13 cellular contexts compared by ENCODE assay signal in the genomic region with DNA sequence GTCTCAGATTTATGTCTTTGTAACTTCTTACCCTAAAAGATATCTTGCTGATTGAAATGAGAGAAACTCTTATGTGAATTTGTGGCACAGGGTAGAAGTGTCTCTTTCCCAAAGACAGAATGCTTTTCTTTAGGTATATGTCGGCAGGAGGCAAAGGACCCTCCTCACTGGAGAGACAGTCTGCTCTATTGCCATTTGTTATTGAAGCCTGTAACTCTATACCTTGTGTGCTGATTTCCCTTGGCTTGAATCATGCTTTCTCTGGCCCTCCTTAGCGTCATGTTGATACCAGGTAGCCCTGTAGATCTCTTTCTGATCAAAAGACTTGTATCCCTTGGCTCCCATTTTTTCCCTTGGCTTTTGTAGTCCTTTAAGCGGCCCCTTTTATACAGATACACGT.
DNase-seq lines count a peak whose midpoint lies in the region; ATAC-seq and TF ChIP-seq lines count a peak whose summit lies in the region.
"Had no signal": no experiment of that assay in that cellular context is flagged by ENCODE, and none has a peak within 500 bp of the region (broad histone marks: within the 10 kb centered on the region; RNA-seq: fewer than 3 reads in every experiment).

No MANE protein-coding gene starts in this region.

- H3K27me3 ChIP-seq in GM23338 (ENCODE audit: insufficient read depth) (no peaks in the 10 kb centered on the region), iPS DF 6.9 (ENCODE audit: control insufficient read depth, insufficient read depth, low read length) (no peaks in the 10 kb centered on the region), neural progenitor cell (no peaks in the 10 kb centered on the region)
- H3K27me3 ChIP-seq: BLaER1 treated with 17β-estradiol and CSF1 and Interleukin-3, amounts not matched to agents 10 nM and 100 nM had no signal

- H2AFZ ChIP-seq in GM23338 (peak overlapping the region; percentile 4; the same call in 1 of the 2 replicates), neural progenitor cell (replicated peaks) (peak overlapping the region; percentile 89)

- no CpG with 5 or more reads among the region's 4 CpGs for WGBS in iPS DF 6.9 (ENCODE audit: insufficient coverage, insufficient read length)

- H3K27ac Mint-ChIP-seq in GM23338 (no peak overlapping the region), neural progenitor cell (no peak overlapping the region)
- H3K27ac Mint-ChIP-seq: CD4-positive, CD25-positive, alpha-beta regulatory T cell; IgD-negative memory B cell had no signal

- H3K4me2 ChIP-seq in GM23338 (no peak overlapping the region), neural progenitor cell (no peak overlapping the region)
- H3K4me2 ChIP-seq: BLaER1 treated with 17β-estradiol and CSF1 and Interleukin-3, amounts not matched to agents 10 nM and 100 nM had no signal

- H3K9me3 Mint-ChIP-seq in GM23338 = no peaks in the 10 kb centered on the region
- H3K9me3 Mint-ChIP-seq in neural progenitor cell = no peaks in the 10 kb centered on the region

- H3K4me1 Mint-ChIP-seq in GM23338 = peaks cover 6% of the 10 kb centered on the region; the same call in 2 of the 3 replicates
- H3K4me1 Mint-ChIP-seq in neural progenitor cell = no peaks in the 10 kb centered on the region
- H3K4me1 Mint-ChIP-seq: CD4-positive, CD25-positive, alpha-beta regulatory T cell; IgD-negative memory B cell had no signal

- DNase-seq in GM23338 (ENCODE audit: low spot score) = peak; percentile 44
- DNase-seq in NCI-H69 (lab: John Stamatoyannopoulos, UW) = peak; percentile 6
- peak; percentile 1 for DNase-seq in iPS DF 6.9 (ENCODE audit: low read depth, low spot score)
- DNase-seq in neural progenitor cell (ENCODE audit: low spot score) = no peak
- no peak for DNase-seq in activated effector memory CD4-positive, alpha-beta T cell treated with anti-CD3 and anti-CD28 coated beads, Interleukin-2, amount 50 U/mL, for 16 hours
- DNase-seq: ACHN; CD4-positive, CD25-positive, alpha-beta regulatory T cell; DMS79; KG1 had no signal

- H3K79me2 ChIP-seq in GM23338 (replicated peaks; ENCODE audit: insufficient read depth) (no peaks in the 10 kb centered on the region), neural progenitor cell (ENCODE audit: low read depth) (no peaks in the 10 kb centered on the region)

- H3K9ac ChIP-seq in neural progenitor cell = no peak overlapping the region
- H3K9ac ChIP-seq: BLaER1 treated with 17β-estradiol and CSF1 and Interleukin-3, amounts not matched to agents 10 nM and 100 nM had no signal

- H3K36me3 Mint-ChIP-seq in GM23338 (ENCODE audit: low read depth) = no peaks in the 10 kb centered on the region
- H3K36me3 Mint-ChIP-seq in neural progenitor cell = no peaks in the 10 kb centered on the region
- H3K36me3 Mint-ChIP-seq: CD4-positive, CD25-positive, alpha-beta regulatory T cell; IgD-negative memory B cell had no signal

- no peaks in the 10 kb centered on the region for H3K9me2 ChIP-seq in GM23338 (ENCODE audit: insufficient read depth)

- peak; percentile 91 for ATAC-seq in GM23338
- ATAC-seq in GM19467 (IDR thresholded peaks at IDR 0.05; ENCODE audit: unreplicated experiment) = no peak
- ATAC-seq in HG03045 (IDR thresholded peaks at IDR 0.05; ENCODE audit: unreplicated experiment) = no peak

- H3F3A ChIP-seq in GM23338 (replicated peaks; ENCODE audit: low read depth) = no peaks in the 10 kb centered on the region
- no peaks in the 10 kb centered on the region for H3F3A ChIP-seq in neural progenitor cell (ENCODE audit: low read depth)

- H3K27ac ChIP-seq in GM23338 (ENCODE audit: low read depth) = no peak overlapping the region
- no peak overlapping the region for H3K27ac ChIP-seq in iPS DF 6.9 (ENCODE audit: low read length)
- no peak overlapping the region for H3K27ac ChIP-seq in neural progenitor cell
- H3K27ac ChIP-seq: BLaER1 treated with 17β-estradiol and CSF1 and Interleukin-3, amounts not matched to agents 10 nM and 100 nM had no signal

- H3K4me3 ChIP-seq in GM23338 (no peak overlapping the region), iPS DF 6.9 (ENCODE audit: low read length) (no peak overlapping the region), neural progenitor cell (no peak overlapping the region)
- H3K4me3 ChIP-seq: BLaER1 treated with 17β-estradiol and CSF1 and Interleukin-3, amounts not matched to agents 10 nM and 100 nM had no signal

- H3K36me3 ChIP-seq in GM23338 (ENCODE audit: insufficient read depth) (no peaks in the 10 kb centered on the region), iPS DF 6.9 (ENCODE audit: control insufficient read depth, insufficient read depth, low read length) (no peaks in the 10 kb centered on the region), neural progenitor cell (no peaks in the 10 kb centered on the region)
- H3K36me3 ChIP-seq: BLaER1 treated with 17β-estradiol and CSF1 and Interleukin-3, amounts not matched to agents 10 nM and 100 nM had no signal

- no peaks in the 10 kb centered on the region for H3K4me1 ChIP-seq in GM23338 (ENCODE audit: insufficient read depth)
- no peaks in the 10 kb centered on the region; the same call in 1 of the 2 replicates for H3K4me1 ChIP-seq in iPS DF 6.9 (ENCODE audit: control insufficient read depth, insufficient read depth, low read length)
- H3K4me1 ChIP-seq in neural progenitor cell = no peaks in the 10 kb centered on the region
- H3K4me1 ChIP-seq: BLaER1 treated with 17β-estradiol and CSF1 and Interleukin-3, amounts not matched to agents 10 nM and 100 nM had no signal

- no peak for TF ChIP-seq CTCF in GM23338 (conservative IDR thresholded peaks at IDR 0.05; ENCODE audit: low read depth in 2 of 2)
- TF ChIP-seq CTCF in neural progenitor cell (IDR thresholded peaks at IDR 0.05) = no peak

- H3K4me3 Mint-ChIP-seq in GM23338 = no peak overlapping the region
- H3K4me3 Mint-ChIP-seq in neural progenitor cell = no peak overlapping the region
- H3K4me3 Mint-ChIP-seq: CD4-positive, CD25-positive, alpha-beta regulatory T cell; IgD-negative memory B cell had no signal

- H3K9me3 ChIP-seq in iPS DF 6.9 (ENCODE audit: control insufficient read depth, insufficient read depth, low read length) = no peaks in the 10 kb centered on the region
- H3K9me3 ChIP-seq in neural progenitor cell (ENCODE audit: low read depth) = no peaks in the 10 kb centered on the region
- H3K9me3 ChIP-seq: BLaER1 treated with 17β-estradiol and CSF1 and Interleukin-3, amounts not matched to agents 10 nM and 100 nM had no signal

- H3K27me3 Mint-ChIP-seq in GM23338 (ENCODE audit: insufficient read depth, low read depth, poor library complexity) = peaks cover 2% of the 10 kb centered on the region
- H3K27me3 Mint-ChIP-seq in neural progenitor cell (ENCODE audit: insufficient read depth, low read depth) = no peaks in the 10 kb centered on the region
- H3K27me3 Mint-ChIP-seq: CD4-positive, CD25-positive, alpha-beta regulatory T cell; IgD-negative memory B cell had no signal

- H4K20me1 ChIP-seq in GM23338 (replicated peaks; ENCODE audit: insufficient read depth) = no peaks in the 10 kb centered on the region
- no peaks in the 10 kb centered on the region for H4K20me1 ChIP-seq in neural progenitor cell (ENCODE audit: low read depth)
- H4K20me1 ChIP-seq: BLaER1 treated with 17β-estradiol and CSF1 and Interleukin-3, amounts not matched to agents 10 nM and 100 nM had no signal

TF ChIP-seq in GM23338, 12 proteins besides CTCF, POLR2A, EP300 and RAD21:
- TF ChIP-seq, protein P1, sequence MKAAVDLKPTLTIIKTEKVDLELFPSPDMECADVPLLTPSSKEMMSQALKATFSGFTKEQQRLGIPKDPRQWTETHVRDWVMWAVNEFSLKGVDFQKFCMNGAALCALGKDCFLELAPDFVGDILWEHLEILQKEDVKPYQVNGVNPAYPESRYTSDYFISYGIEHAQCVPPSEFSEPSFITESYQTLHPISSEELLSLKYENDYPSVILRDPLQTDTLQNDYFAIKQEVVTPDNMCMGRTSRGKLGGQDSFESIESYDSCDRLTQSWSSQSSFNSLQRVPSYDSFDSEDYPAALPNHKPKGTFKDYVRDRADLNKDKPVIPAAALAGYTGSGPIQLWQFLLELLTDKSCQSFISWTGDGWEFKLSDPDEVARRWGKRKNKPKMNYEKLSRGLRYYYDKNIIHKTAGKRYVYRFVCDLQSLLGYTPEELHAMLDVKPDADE (IDR thresholded peaks at IDR 0.05) = no peak
- TF ChIP-seq ZNF114 (CRISPR knock-in tag; IDR thresholded peaks at IDR 0.05) = no peak
- no peak for TF ChIP-seq NANOG (IDR thresholded peaks at IDR 0.05; ENCODE audit: borderline replicate concordance)
- no peak for TF ChIP-seq STAT1 (IDR thresholded peaks at IDR 0.05; ENCODE audit: unreplicated experiment)
- TF ChIP-seq, protein P2, sequence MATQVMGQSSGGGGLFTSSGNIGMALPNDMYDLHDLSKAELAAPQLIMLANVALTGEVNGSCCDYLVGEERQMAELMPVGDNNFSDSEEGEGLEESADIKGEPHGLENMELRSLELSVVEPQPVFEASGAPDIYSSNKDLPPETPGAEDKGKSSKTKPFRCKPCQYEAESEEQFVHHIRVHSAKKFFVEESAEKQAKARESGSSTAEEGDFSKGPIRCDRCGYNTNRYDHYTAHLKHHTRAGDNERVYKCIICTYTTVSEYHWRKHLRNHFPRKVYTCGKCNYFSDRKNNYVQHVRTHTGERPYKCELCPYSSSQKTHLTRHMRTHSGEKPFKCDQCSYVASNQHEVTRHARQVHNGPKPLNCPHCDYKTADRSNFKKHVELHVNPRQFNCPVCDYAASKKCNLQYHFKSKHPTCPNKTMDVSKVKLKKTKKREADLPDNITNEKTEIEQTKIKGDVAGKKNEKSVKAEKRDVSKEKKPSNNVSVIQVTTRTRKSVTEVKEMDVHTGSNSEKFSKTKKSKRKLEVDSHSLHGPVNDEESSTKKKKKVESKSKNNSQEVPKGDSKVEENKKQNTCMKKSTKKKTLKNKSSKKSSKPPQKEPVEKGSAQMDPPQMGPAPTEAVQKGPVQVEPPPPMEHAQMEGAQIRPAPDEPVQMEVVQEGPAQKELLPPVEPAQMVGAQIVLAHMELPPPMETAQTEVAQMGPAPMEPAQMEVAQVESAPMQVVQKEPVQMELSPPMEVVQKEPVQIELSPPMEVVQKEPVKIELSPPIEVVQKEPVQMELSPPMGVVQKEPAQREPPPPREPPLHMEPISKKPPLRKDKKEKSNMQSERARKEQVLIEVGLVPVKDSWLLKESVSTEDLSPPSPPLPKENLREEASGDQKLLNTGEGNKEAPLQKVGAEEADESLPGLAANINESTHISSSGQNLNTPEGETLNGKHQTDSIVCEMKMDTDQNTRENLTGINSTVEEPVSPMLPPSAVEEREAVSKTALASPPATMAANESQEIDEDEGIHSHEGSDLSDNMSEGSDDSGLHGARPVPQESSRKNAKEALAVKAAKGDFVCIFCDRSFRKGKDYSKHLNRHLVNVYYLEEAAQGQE (IDR thresholded peaks at IDR 0.05; ENCODE audit: unreplicated experiment) = no peak
- no peak for TF ChIP-seq JUNB (IDR thresholded peaks at IDR 0.05; ENCODE audit: unreplicated experiment)
- TF ChIP-seq CREB1 (CRISPR knock-in tag; IDR thresholded peaks at IDR 0.05; ENCODE audit: low read depth) = no peak
- TF ChIP-seq EZH2 (IDR thresholded peaks at IDR 0.05; ENCODE audit: low read depth, unreplicated experiment) = no peak

Comparison
In these comparisons a context has a peak if more than half of its experiments do, and no peak if none do; other contexts are left out.
1. DNase-seq: peak in GM23338 (single experiment), NCI-H69 (single experiment) and iPS DF 6.9 (single experiment); none in neural progenitor cell (single experiment) and activated effector memory CD4-positive, alpha-beta T cell treated with anti-CD3 and anti-CD28 coated beads, Interleukin-2, amount 50 U/mL, for 16 hours (single experiment).